In the genomic region with DNA sequence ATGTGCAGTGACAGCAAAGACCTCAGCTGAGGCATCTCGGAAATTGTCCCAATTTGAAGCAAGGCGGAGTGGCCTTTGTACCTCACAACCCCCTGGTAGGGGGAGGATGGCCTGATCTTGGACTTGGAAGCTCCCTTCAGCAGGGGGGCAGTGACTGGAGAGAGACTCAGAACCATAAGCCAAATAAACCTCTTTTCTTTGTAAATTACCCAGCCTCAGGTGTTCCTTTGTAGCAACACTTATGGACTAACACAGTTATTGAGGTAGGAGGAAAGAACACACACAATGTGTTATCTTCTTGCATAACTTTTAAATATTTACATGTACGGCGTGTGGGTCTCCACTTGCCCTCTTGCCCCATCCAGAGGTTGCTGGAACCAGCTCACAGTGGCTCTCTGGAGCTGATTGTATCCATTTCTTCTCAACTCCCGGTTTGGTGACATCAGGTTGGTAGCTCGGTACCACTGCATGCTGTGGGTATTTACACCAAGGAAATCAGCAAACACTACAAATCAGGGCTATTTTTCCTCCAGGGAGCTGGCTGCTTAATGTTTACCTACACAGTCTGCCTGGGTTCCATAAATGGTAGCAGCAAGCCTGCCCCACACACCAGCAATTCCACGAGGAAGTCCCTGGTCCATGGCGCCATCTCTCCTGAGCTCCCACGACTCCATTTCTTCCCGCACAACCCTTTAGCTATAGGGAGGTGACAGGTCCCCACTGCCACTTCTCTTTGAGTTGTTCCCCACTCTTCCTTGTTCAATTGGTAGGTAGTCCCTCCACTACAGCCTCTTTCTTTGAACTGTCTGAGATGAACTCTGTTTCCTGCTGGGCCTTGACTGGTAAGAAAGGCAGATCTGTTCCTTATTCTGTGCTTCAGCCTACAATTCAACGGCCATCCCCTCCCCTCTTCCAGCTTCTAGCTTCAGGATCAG, we compare ENCODE assay signal across 1 cellular context.
A peak's percentile ranks its signal among the peaks of the same experiment; 100 is the strongest.
TF ChIP-seq lines count a peak whose summit lies in the region.

No MANE protein-coding gene starts in this region.

TF ChIP-seq in HepG2, 621 proteins besides CTCF, POLR2A, EP300 and RAD21 (continued from another document and continues in another):
- TF ChIP-seq, protein P1, sequence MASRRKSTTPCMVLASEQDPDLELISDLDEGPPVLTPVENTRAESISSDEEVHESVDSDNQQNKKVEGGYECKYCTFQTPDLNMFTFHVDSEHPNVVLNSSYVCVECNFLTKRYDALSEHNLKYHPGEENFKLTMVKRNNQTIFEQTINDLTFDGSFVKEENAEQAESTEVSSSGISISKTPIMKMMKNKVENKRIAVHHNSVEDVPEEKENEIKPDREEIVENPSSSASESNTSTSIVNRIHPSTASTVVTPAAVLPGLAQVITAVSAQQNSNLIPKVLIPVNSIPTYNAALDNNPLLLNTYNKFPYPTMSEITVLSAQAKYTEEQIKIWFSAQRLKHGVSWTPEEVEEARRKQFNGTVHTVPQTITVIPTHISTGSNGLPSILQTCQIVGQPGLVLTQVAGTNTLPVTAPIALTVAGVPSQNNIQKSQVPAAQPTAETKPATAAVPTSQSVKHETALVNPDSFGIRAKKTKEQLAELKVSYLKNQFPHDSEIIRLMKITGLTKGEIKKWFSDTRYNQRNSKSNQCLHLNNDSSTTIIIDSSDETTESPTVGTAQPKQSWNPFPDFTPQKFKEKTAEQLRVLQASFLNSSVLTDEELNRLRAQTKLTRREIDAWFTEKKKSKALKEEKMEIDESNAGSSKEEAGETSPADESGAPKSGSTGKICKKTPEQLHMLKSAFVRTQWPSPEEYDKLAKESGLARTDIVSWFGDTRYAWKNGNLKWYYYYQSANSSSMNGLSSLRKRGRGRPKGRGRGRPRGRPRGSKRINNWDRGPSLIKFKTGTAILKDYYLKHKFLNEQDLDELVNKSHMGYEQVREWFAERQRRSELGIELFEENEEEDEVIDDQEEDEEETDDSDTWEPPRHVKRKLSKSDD (CRISPR knock-in tag; IDR thresholded peaks at IDR 0.05; ENCODE audit: low read depth): no peak
- TF ChIP-seq ZNF777 (CRISPR knock-in tag; IDR thresholded peaks at IDR 0.05): no peak
- no peak; the same call in 1 of the 2 replicates for TF ChIP-seq PRMT3 (CRISPR knock-in tag; IDR thresholded peaks at IDR 0.05; ENCODE audit: borderline replicate concordance, low read depth)
- no peak for TF ChIP-seq ZNF496 (CRISPR knock-in tag; IDR thresholded peaks at IDR 0.05; ENCODE audit: insufficient replicate concordance)
- no peak for TF ChIP-seq ZNF567 (CRISPR knock-in tag; IDR thresholded peaks at IDR 0.05; ENCODE audit: borderline replicate concordance)
- TF ChIP-seq HOXA3 (CRISPR knock-in tag; IDR thresholded peaks at IDR 0.05): no peak
- TF ChIP-seq RFX1 (IDR thresholded peaks at IDR 0.05): no peak
- TF ChIP-seq MLXIP (CRISPR knock-in tag; IDR thresholded peaks at IDR 0.05; ENCODE audit: borderline replicate concordance): no peak
- no peak for TF ChIP-seq ZFAT (CRISPR knock-in tag; conservative IDR thresholded peaks at IDR 0.05)
- 0 out of 2 replicates have a peak, but pooled peaks have one; percentile 44 for TF ChIP-seq KDM5B (CRISPR knock-in tag; IDR thresholded peaks at IDR 0.05; ENCODE audit: borderline replicate concordance)
- peak; percentile 17; the same call in 1 of the 2 replicates for TF ChIP-seq ARNTL (CRISPR knock-in tag; IDR thresholded peaks at IDR 0.05)
- no peak for TF ChIP-seq ZNF572 (CRISPR knock-in tag; IDR thresholded peaks at IDR 0.05)
- TF ChIP-seq IKZF4 (CRISPR knock-in tag; IDR thresholded peaks at IDR 0.05; ENCODE audit: borderline replicate concordance, low read depth, not compliant biosample characterization): no peak
- peak; percentile 55 for TF ChIP-seq ZNF205 (CRISPR knock-in tag; IDR thresholded peaks at IDR 0.05)
- TF ChIP-seq ZNF180 (CRISPR knock-in tag; IDR thresholded peaks at IDR 0.05; ENCODE audit: borderline replicate concordance, low read depth): no peak
- TF ChIP-seq SP5 (CRISPR knock-in tag; IDR thresholded peaks at IDR 0.05; ENCODE audit: borderline replicate concordance, low read depth): 0 out of 2 replicates have a peak, but pooled peaks have one; percentile 33
- TF ChIP-seq ZNF549 (CRISPR knock-in tag; IDR thresholded peaks at IDR 0.05): no peak
- no peak for TF ChIP-seq ZKSCAN1 (IDR thresholded peaks at IDR 0.05; ENCODE audit: low read length)
- TF ChIP-seq, protein P2, sequence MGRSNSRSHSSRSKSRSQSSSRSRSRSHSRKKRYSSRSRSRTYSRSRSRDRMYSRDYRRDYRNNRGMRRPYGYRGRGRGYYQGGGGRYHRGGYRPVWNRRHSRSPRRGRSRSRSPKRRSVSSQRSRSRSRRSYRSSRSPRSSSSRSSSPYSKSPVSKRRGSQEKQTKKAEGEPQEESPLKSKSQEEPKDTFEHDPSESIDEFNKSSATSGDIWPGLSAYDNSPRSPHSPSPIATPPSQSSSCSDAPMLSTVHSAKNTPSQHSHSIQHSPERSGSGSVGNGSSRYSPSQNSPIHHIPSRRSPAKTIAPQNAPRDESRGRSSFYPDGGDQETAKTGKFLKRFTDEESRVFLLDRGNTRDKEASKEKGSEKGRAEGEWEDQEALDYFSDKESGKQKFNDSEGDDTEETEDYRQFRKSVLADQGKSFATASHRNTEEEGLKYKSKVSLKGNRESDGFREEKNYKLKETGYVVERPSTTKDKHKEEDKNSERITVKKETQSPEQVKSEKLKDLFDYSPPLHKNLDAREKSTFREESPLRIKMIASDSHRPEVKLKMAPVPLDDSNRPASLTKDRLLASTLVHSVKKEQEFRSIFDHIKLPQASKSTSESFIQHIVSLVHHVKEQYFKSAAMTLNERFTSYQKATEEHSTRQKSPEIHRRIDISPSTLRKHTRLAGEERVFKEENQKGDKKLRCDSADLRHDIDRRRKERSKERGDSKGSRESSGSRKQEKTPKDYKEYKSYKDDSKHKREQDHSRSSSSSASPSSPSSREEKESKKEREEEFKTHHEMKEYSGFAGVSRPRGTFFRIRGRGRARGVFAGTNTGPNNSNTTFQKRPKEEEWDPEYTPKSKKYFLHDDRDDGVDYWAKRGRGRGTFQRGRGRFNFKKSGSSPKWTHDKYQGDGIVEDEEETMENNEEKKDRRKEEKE (IDR thresholded peaks at IDR 0.05): no peak
- peak; percentile 68 for TF ChIP-seq BCL6 (CRISPR knock-in tag; IDR thresholded peaks at IDR 0.05)
- TF ChIP-seq, protein P3, sequence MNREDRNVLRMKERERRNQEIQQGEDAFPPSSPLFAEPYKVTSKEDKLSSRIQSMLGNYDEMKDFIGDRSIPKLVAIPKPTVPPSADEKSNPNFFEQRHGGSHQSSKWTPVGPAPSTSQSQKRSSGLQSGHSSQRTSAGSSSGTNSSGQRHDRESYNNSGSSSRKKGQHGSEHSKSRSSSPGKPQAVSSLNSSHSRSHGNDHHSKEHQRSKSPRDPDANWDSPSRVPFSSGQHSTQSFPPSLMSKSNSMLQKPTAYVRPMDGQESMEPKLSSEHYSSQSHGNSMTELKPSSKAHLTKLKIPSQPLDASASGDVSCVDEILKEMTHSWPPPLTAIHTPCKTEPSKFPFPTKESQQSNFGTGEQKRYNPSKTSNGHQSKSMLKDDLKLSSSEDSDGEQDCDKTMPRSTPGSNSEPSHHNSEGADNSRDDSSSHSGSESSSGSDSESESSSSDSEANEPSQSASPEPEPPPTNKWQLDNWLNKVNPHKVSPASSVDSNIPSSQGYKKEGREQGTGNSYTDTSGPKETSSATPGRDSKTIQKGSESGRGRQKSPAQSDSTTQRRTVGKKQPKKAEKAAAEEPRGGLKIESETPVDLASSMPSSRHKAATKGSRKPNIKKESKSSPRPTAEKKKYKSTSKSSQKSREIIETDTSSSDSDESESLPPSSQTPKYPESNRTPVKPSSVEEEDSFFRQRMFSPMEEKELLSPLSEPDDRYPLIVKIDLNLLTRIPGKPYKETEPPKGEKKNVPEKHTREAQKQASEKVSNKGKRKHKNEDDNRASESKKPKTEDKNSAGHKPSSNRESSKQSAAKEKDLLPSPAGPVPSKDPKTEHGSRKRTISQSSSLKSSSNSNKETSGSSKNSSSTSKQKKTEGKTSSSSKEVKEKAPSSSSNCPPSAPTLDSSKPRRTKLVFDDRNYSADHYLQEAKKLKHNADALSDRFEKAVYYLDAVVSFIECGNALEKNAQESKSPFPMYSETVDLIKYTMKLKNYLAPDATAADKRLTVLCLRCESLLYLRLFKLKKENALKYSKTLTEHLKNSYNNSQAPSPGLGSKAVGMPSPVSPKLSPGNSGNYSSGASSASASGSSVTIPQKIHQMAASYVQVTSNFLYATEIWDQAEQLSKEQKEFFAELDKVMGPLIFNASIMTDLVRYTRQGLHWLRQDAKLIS (CRISPR knock-in tag; IDR thresholded peaks at IDR 0.05): no peak
- TF ChIP-seq, protein P4, sequence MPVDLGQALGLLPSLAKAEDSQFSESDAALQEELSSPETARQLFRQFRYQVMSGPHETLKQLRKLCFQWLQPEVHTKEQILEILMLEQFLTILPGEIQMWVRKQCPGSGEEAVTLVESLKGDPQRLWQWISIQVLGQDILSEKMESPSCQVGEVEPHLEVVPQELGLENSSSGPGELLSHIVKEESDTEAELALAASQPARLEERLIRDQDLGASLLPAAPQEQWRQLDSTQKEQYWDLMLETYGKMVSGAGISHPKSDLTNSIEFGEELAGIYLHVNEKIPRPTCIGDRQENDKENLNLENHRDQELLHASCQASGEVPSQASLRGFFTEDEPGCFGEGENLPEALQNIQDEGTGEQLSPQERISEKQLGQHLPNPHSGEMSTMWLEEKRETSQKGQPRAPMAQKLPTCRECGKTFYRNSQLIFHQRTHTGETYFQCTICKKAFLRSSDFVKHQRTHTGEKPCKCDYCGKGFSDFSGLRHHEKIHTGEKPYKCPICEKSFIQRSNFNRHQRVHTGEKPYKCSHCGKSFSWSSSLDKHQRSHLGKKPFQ (CRISPR knock-in tag; IDR thresholded peaks at IDR 0.05; ENCODE audit: insufficient replicate concordance): no peak
- TF ChIP-seq GTF2F1 (IDR thresholded peaks at IDR 0.05; ENCODE audit: low read length): no peak
- TF ChIP-seq CEBPG (CRISPR knock-in tag; IDR thresholded peaks at IDR 0.05): peak; percentile 90
- no peak for TF ChIP-seq ZNF34 (CRISPR knock-in tag; IDR thresholded peaks at IDR 0.05; ENCODE audit: borderline replicate concordance)
- TF ChIP-seq HDAC1 (CRISPR knock-in tag; IDR thresholded peaks at IDR 0.05): 0 out of 2 replicates have a peak, but pooled peaks have one; percentile 31
- TF ChIP-seq MTA1 (CRISPR knock-in tag; IDR thresholded peaks at IDR 0.05; ENCODE audit: borderline replicate concordance): no peak
- no peak for TF ChIP-seq ZNF749 (CRISPR knock-in tag; IDR thresholded peaks at IDR 0.05; ENCODE audit: borderline replicate concordance)
- 0 out of 2 replicates have a peak, but pooled peaks have one; percentile 52 for TF ChIP-seq SOX13 (IDR thresholded peaks at IDR 0.05)
- peak in 1 of 2 experiments; percentile 76; a peak in 2 of 4 replicates for TF ChIP-seq SOX13 (CRISPR knock-in tag; conservative IDR thresholded peaks at IDR 0.05 in 1 of 2, IDR thresholded peaks at IDR 0.05 in 1 of 2)
- TF ChIP-seq PHF8 (CRISPR knock-in tag; IDR thresholded peaks at IDR 0.05): no peak
- TF ChIP-seq, protein P5, sequence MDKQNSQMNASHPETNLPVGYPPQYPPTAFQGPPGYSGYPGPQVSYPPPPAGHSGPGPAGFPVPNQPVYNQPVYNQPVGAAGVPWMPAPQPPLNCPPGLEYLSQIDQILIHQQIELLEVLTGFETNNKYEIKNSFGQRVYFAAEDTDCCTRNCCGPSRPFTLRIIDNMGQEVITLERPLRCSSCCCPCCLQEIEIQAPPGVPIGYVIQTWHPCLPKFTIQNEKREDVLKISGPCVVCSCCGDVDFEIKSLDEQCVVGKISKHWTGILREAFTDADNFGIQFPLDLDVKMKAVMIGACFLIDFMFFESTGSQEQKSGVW (CRISPR knock-in tag; IDR thresholded peaks at IDR 0.05; ENCODE audit: borderline replicate concordance): no peak
- TF ChIP-seq MTA3 (CRISPR knock-in tag; IDR thresholded peaks at IDR 0.05): no peak
- TF ChIP-seq NFE2L1 (CRISPR knock-in tag; IDR thresholded peaks at IDR 0.05; ENCODE audit: borderline replicate concordance): no peak
- no peak for TF ChIP-seq MLX (CRISPR knock-in tag; IDR thresholded peaks at IDR 0.05)
- no peak for TF ChIP-seq ZSCAN12 (CRISPR knock-in tag; IDR thresholded peaks at IDR 0.05)
- TF ChIP-seq NPAS2 (CRISPR knock-in tag; IDR thresholded peaks at IDR 0.05; ENCODE audit: borderline replicate concordance): no peak
- peak; percentile 81 for TF ChIP-seq ZBTB7B (CRISPR knock-in tag; IDR thresholded peaks at IDR 0.05)
- TF ChIP-seq BRD4 (CRISPR knock-in tag; IDR thresholded peaks at IDR 0.05): no peak
- TF ChIP-seq ELF1 (CRISPR knock-in tag; IDR thresholded peaks at IDR 0.05): peak; percentile 43; the same call in 1 of the 2 replicates
